Comparison of ENCODE assay signal across 1 cellular context in genomic region chr1:54287176-54287650, GRCh38.
TF ChIP-seq lines count a peak whose summit lies in the region.

No MANE protein-coding gene starts in this region.

TF ChIP-seq in GM23338, 12 proteins besides CTCF, POLR2A, EP300 and RAD21 (continued from another document):
- no peak for TF ChIP-seq ZNF462 (CRISPR knock-in tag; IDR thresholded peaks at IDR 0.05)
TF ChIP-seq in GM23338: peak in this region for 0.
